Comparison of ENCODE assay signal across 8 cellular contexts in genomic region chr1:99737016-99737415, GRCh38. TPM values are rescaled to one million over a fixed set of nuclear protein-coding genes. Genes with fewer than 3 reads are reported as not detected.
DNase-seq lines count a peak whose midpoint lies in the region; ATAC-seq and TF ChIP-seq lines count a peak whose summit lies in the region.

No MANE protein-coding gene starts in this region.

- no peaks in the 10 kb centered on the region for H3K4me1 ChIP-seq in lower lobe of right lung

- no peak overlapping the region for H3K27ac ChIP-seq in 22Rv1
- no peak overlapping the region for H3K27ac ChIP-seq in lower lobe of right lung

- DNase-seq in NCI-H526 treated with DMSO at 0.1 percent for 48 hours (lab: John Stamatoyannopoulos, UW) (peak; percentile 73), dermis blood vessel endothelial cell (peak; percentile 91), lower lobe of right lung (no peak), activated gamma-delta T cell (lab: John Stamatoyannopoulos, UW) (no peak)

- TF ChIP-seq CTCF in 22Rv1 (IDR thresholded peaks at IDR 0.05), result peak; percentile 27
- peak; percentile 39 for TF ChIP-seq CTCF in lower lobe of right lung (IDR thresholded peaks at IDR 0.05)

- H3K9me3 ChIP-seq in lower lobe of right lung, result no peaks in the 10 kb centered on the region

- intact Hi-C loops in lower lobe of right lung (cut with DNase I), result no loop called here

- peaks cover 27% of the 10 kb centered on the region for H3K36me3 ChIP-seq in lower lobe of right lung

- peak; percentile 76 for ATAC-seq in GM19438 (IDR thresholded peaks at IDR 0.05; ENCODE audit: low read depth, unreplicated experiment)
- ATAC-seq in lower lobe of right lung, result peak; percentile 41 to 52
- ATAC-seq in GM19324 (IDR thresholded peaks at IDR 0.05; ENCODE audit: low FRiP score, unreplicated experiment), result no peak
- ATAC-seq in GM19328 (IDR thresholded peaks at IDR 0.05; ENCODE audit: unreplicated experiment), result no peak

- H3K4me3 ChIP-seq in lower lobe of right lung, result no peak overlapping the region

- no peaks in the 10 kb centered on the region for H3K27me3 ChIP-seq in lower lobe of right lung (ENCODE audit: low read depth)

RNA-seq across cellular contexts. Expression of gene FRRS1, which starts 29.4 kb away (rescaled TPM):
- total RNA-seq in dermis blood vessel endothelial cell (1.1 and 2.9 TPM in 2 replicates), lower lobe of right lung (9.1 TPM)

Comparison
In these comparisons a context has a peak if more than half of its experiments do, and no peak if none do; other contexts are left out.
1. ATAC-seq: peak in GM19438 (single experiment) and lower lobe of right lung (2 of 2); none in GM19324 (single experiment) and GM19328 (single experiment).
2. DNase-seq: peak in NCI-H526 treated with DMSO at 0.1 percent for 48 hours (single experiment) and dermis blood vessel endothelial cell (single experiment); none in lower lobe of right lung (single experiment) and activated gamma-delta T cell (single experiment).